20 cellular contexts compared by ENCODE assay signal in the genomic region with DNA sequence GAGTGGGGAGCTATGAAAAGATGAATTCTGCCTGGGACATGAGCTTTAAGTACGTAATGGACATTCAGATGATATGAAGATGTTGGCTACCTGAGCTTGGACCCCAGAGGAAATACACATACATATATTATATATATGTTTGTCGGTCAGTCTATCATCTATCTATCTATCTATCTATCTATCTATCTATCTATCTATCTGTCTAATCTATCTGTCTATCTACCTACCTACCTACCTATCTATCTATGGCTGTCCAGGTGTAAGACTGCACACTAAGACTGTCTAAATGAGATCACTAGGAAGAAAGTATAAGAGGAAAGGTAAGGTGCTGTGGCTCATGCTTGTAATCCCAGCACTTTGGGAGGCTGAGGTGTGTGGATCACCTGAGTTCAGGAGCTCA. TPM values are rescaled to one million over a fixed set of nuclear protein-coding genes. Genes with fewer than 3 reads are reported as not detected.
DNase-seq lines count a peak whose midpoint lies in the region; ATAC-seq and TF ChIP-seq lines count a peak whose summit lies in the region.
"Had no signal": no experiment of that assay in that cellular context is flagged by ENCODE, and none has a peak within 500 bp of the region (broad histone marks: within the 10 kb centered on the region; RNA-seq: fewer than 3 reads in every experiment).

No MANE protein-coding gene starts in this region.

- H3K27me3 ChIP-seq in ACC112 (ENCODE audit: insufficient read depth, low read length) (no peaks in the 10 kb centered on the region), hepatocyte (no peaks in the 10 kb centered on the region), stomach (no peaks in the 10 kb centered on the region)
- H3K27me3 ChIP-seq: BLaER1, SJCRH30 had no signal

- no peaks in the 10 kb centered on the region for H3K9me2 ChIP-seq in hepatocyte (replicated peaks; ENCODE audit: insufficient read depth)

- H3K4me1 ChIP-seq in ACC112 (ENCODE audit: control insufficient read depth, insufficient read depth, low read length, unreplicated experiment), result peaks cover 21% of the 10 kb centered on the region
- no peaks in the 10 kb centered on the region for H3K4me1 ChIP-seq in hepatocyte (ENCODE audit: insufficient read depth)
- H3K4me1 ChIP-seq in stomach, result peaks cover 0 to 13% (median 4%) of the 10 kb centered on the region in 4 donors
- H3K4me1 ChIP-seq in mucosa of descending colon (ENCODE audit: low read depth), result no peaks in the 10 kb centered on the region
- H3K4me1 ChIP-seq: BLaER1, SJCRH30 had no signal

- H3K27me3 Mint-ChIP-seq in T-helper 17 cell, result no peaks in the 10 kb centered on the region
- H3K27me3 Mint-ChIP-seq: CD8-positive, alpha-beta memory T cell; IgD-negative memory B cell had no signal

- H3K27ac ChIP-seq in ACC112 (ENCODE audit: low read depth, low read length), result peak overlapping the region; percentile 94
- H3K27ac ChIP-seq in hepatocyte, result peak overlapping the region; percentile 32
- peak overlapping the region in 4 of 5 donors; percentile 21 to 51 (median 35) for H3K27ac ChIP-seq in stomach
- H3K27ac ChIP-seq: BLaER1, SJCRH30 had no signal

- TF ChIP-seq CTCF in hepatocyte (IDR thresholded peaks at IDR 0.05; ENCODE audit: poor library complexity) (no peak), stomach (IDR thresholded peaks at IDR 0.05) (no peak), mucosa of descending colon (IDR thresholded peaks at IDR 0.05) (no peak)

- H3K4me3 ChIP-seq in ACC112 (ENCODE audit: low read depth, low read length) (no peak overlapping the region), hepatocyte (no peak overlapping the region), stomach (no peak overlapping the region), mucosa of descending colon (no peak overlapping the region)
- H3K4me3 ChIP-seq: BLaER1, SJCRH30 had no signal

- no peaks in the 10 kb centered on the region for H4K20me1 ChIP-seq in hepatocyte (ENCODE audit: insufficient read depth, poor library complexity, severe bottlenecking)
- H4K20me1 ChIP-seq: BLaER1 had no signal

- TF ChIP-seq EP300 in stomach (IDR thresholded peaks at IDR 0.05), result no peak

- TF ChIP-seq POLR2A in stomach (IDR thresholded peaks at IDR 0.05), result no peak

- intact Hi-C loops in stomach (cut with DNase I; ENCODE audit: low total_unique reads) (no loop called here), mucosa of descending colon (cut with DNase I, micrococcal nuclease) (no loop called here)

- no peaks in the 10 kb centered on the region for H3K36me3 ChIP-seq in ACC112 (ENCODE audit: insufficient read depth, low read length)
- no peaks in the 10 kb centered on the region for H3K36me3 ChIP-seq in hepatocyte (replicated peaks; ENCODE audit: insufficient read depth, low read depth)
- peaks cover 0 to 37% (median 17%) of the 10 kb centered on the region in 4 donors for H3K36me3 ChIP-seq in stomach
- no peaks in the 10 kb centered on the region for H3K36me3 ChIP-seq in mucosa of descending colon (ENCODE audit: low read depth)
- H3K36me3 ChIP-seq: SJCRH30 had no signal

- H2AFZ ChIP-seq in ACC112 (ENCODE audit: low read length, unreplicated experiment) (no peak overlapping the region), hepatocyte (no peak overlapping the region)

- H3K9me3 ChIP-seq in T-helper 17 cell (ENCODE audit: control insufficient read depth, low read length, poor library complexity, severe bottlenecking) (no peaks in the 10 kb centered on the region), hepatocyte (ENCODE audit: low read depth) (no peaks in the 10 kb centered on the region), stomach (no peaks in the 10 kb centered on the region), mucosa of descending colon (no peaks in the 10 kb centered on the region)
- H3K9me3 ChIP-seq: SJCRH30 had no signal

- peaks cover 15% of the 10 kb centered on the region for H3K36me3 Mint-ChIP-seq in T-helper 17 cell (ENCODE audit: low read depth)

- no peaks in the 10 kb centered on the region for H3K4me1 Mint-ChIP-seq in T-helper 17 cell
- H3K4me1 Mint-ChIP-seq: CD8-positive, alpha-beta memory T cell; IgD-negative memory B cell had no signal

- peak overlapping the region; percentile 8 for H3K27ac Mint-ChIP-seq in T-helper 17 cell
- H3K27ac Mint-ChIP-seq: CD8-positive, alpha-beta memory T cell had no signal

- no peak overlapping the region for H3K4me3 Mint-ChIP-seq in T-helper 17 cell
- H3K4me3 Mint-ChIP-seq: CD8-positive, alpha-beta memory T cell; IgD-negative memory B cell had no signal

- 100% methylated on average over 2 of the region's 2 CpGs for WGBS in hepatocyte (ENCODE audit: low lambda C conversion rate, missing lambda C conversion rate)
- 98 to 100% (median 98%) methylated on average over 2 of the region's 2 CpGs for WGBS in stomach, 5 donors

- no peak overlapping the region for H3K4me2 ChIP-seq in hepatocyte
- H3K4me2 ChIP-seq: BLaER1 had no signal

- H3K79me2 ChIP-seq in ACC112 (ENCODE audit: control insufficient read depth, insufficient read depth, low read length, unreplicated experiment) (no peaks in the 10 kb centered on the region), hepatocyte (no peaks in the 10 kb centered on the region)

- DNase-seq in T-helper 17 cell (no peak), hepatocyte (ENCODE audit: low spot score) (no peak), stomach (no peak), NCI-H1105 (lab: John Stamatoyannopoulos, UW) (no peak), mucosa of descending colon (no peak)
- DNase-seq: CD8-positive, alpha-beta memory T cell; DMS79; NCI-H1092 treated with DMSO at 0.1 percent for 48 hours; NCI-H2081; NCI-H2171 treated with DMSO at 0.1 percent for 48 hours; NCI-H446 treated with DMSO at 0.1 percent for 48 hours; NCI-H69; SJCRH30 had no signal

- no peak for ATAC-seq in T-helper 17 cell
- ATAC-seq in HG03039 (IDR thresholded peaks at IDR 0.05; ENCODE audit: unreplicated experiment), result no peak
- no peak for ATAC-seq in HG02759 (IDR thresholded peaks at IDR 0.05; ENCODE audit: unreplicated experiment)
- ATAC-seq in mucosa of descending colon, result no peak
- ATAC-seq: Panc1 had no signal

RNA-seq across cellular contexts. Expression of a gene that starts 18.2 kb away (rescaled TPM):
- total RNA-seq in T-helper 17 cell, result 1 to 10 TPM; 1.4 to 1.9 TPM
- 1.1 and 2.4 TPM in 2 replicates for total RNA-seq in hepatocyte
- polyA plus RNA-seq in hepatocyte, result 0.40 and 0.57 TPM in 2 replicates
- 1 to 10 TPM in 2 of 5 donors, under 1 TPM in 1, not detected in 2; 0.55 to 4.0 (median 1.9) TPM for total RNA-seq in stomach
- 1 to 10 TPM in 1 of 3 donors, under 1 TPM in 2; 0.44 to 3.9 (median 0.61) TPM for polyA plus RNA-seq in stomach
- total RNA-seq in mucosa of descending colon, result 1 to 10 TPM in 2 of 3 donors, under 1 TPM in 1; 0.67 to 3.8 (median 3.0) TPM
- total RNA-seq: SJCRH30 had no signal
- polyA plus RNA-seq: CD8-positive, alpha-beta memory T cell had no signal

RNA-seq across cellular contexts. Expression of a gene that starts 37.7 kb away (rescaled TPM):
- 10 to 100 TPM; 69.9 to 87.1 TPM for total RNA-seq in T-helper 17 cell
- total RNA-seq in hepatocyte, result 175 and 180 TPM in 2 replicates
- 268 and 286 TPM in 2 replicates for polyA plus RNA-seq in hepatocyte
- total RNA-seq in stomach, result 10 to 100 TPM; 30.7 to 84.8 (median 53.5) TPM
- polyA plus RNA-seq in stomach, result 10 to 100 TPM; 33.9 to 67.0 (median 62.6) TPM
- 100 to 1,000 TPM in 1 of 3 donors, 10 to 100 TPM in 2; 81.0 to 105 (median 96.5) TPM for total RNA-seq in mucosa of descending colon

RNA-seq across cellular contexts. Expression of a gene that starts 60.0 kb away (rescaled TPM):
- not detected for total RNA-seq in T-helper 17 cell
- total RNA-seq in hepatocyte, result not detected in 2 replicates
- polyA plus RNA-seq in hepatocyte, result not detected in 2 replicates
- not detected for total RNA-seq in stomach
- polyA plus RNA-seq in stomach, result not detected
- total RNA-seq in mucosa of descending colon, result not detected
- total RNA-seq: CD8-positive, alpha-beta memory T cell; LHCN-M2; SJCRH30 had no signal
- polyA plus RNA-seq: CD8-positive, alpha-beta memory T cell; IgD-negative memory B cell had no signal

Comparison
In these comparisons a context has a peak if more than half of its experiments do, and no peak if none do; other contexts are left out.
1. H3K27ac ChIP-seq: peak in every context shown above with its lines; median percentile 94 in ACC112; 35 in stomach; 32 in hepatocyte.